In the genomic region with DNA sequence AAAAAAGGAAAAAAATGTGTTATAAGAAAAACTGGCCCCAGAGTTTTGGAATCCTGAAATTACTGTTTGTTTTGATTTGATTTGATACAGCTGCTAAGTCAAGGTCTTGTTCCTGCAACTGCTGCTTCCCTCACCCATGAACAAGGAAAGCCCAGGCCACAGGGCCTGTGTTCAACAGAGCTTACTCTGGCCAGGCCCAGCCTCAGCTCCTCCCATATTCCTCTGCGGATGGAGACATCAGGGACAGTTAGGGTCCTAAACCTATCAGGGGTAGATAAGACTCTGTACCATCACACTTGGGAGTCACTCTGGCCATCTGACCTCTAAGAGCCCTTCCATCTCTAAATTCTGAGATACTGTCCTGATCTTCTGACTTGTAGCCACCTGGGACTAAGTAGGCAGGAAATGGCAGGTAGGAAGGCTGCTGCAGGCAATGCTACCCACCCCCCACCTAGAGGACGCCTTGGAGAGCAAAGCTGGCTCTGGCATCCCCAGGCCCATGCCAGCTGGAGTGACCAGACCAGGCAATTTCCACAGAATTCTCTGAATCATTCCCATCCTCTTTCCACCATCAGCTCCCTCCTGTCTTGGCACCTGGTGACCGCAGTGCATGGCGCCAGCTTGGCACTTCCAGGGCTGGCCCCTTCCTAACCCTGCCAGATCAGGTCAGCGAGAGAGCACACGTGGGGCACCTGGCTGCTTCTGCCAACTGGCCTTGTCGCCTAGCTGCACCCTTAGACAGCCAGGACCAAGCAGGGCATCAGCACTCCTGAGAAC, we compare ENCODE assay signal across 15 cellular contexts. TPM values are rescaled to one million over a fixed set of nuclear protein-coding genes. Genes with fewer than 3 reads are reported as not detected.
A peak's percentile ranks its signal among the peaks of the same experiment; 100 is the strongest.
DNase-seq lines count a peak whose midpoint lies in the region; ATAC-seq, FAIRE-seq and TF ChIP-seq lines count a peak whose summit lies in the region.
"Had no signal": no experiment of that assay in that cellular context is flagged by ENCODE, and none has a peak within 500 bp of the region (broad histone marks: within the 10 kb centered on the region; RNA-seq: fewer than 3 reads in every experiment).

No MANE protein-coding gene starts in this region.

- no peak overlapping the region for H2BK15ac ChIP-seq in H1 (ENCODE audit: low read length)

- ATAC-seq in right lobe of liver: peak; percentile 53 to 86 (median 72)
- no peak for ATAC-seq in HepG2

- no peak overlapping the region for H3K27ac ChIP-seq in right lobe of liver
- no peak overlapping the region for H3K27ac ChIP-seq in HepG2 (ENCODE audit: extremely low read length, insufficient read depth, low read length)
- no peak overlapping the region for H3K27ac ChIP-seq in H1 (ENCODE audit: low read depth, low read length)
- no peak overlapping the region for H3K27ac ChIP-seq in spleen
- H3K27ac ChIP-seq: BLaER1 treated with 17β-estradiol and CSF1 and Interleukin-3, amounts not matched to agents 10 nM and 100 nM; HL-60 had no signal

- no peak for TF ChIP-seq RAD21 in HepG2 (CRISPR knock-in tag; IDR thresholded peaks at IDR 0.05)
- no peak for TF ChIP-seq RAD21 in H1 (IDR thresholded peaks at IDR 0.05 in 1 of 2, conservative IDR thresholded peaks at IDR 0.05 in 1 of 2; ENCODE audit: low read depth in 2 of 2, low read length in 2 of 2)

- no peak overlapping the region for H2BK5ac ChIP-seq in H1 (ENCODE audit: low read depth, low read length)

- no peaks in the 10 kb centered on the region for H3K79me2 ChIP-seq in HepG2 (ENCODE audit: insufficient read depth, low read length)
- no peaks in the 10 kb centered on the region for H3K79me2 ChIP-seq in H1 (ENCODE audit: control insufficient read depth in 1 of 2, insufficient read depth in 2 of 2, low read length in 2 of 2)

- no peak overlapping the region for H4K8ac ChIP-seq in H1 (ENCODE audit: extremely low read depth, insufficient read depth, low read length)

- no peak overlapping the region for H3K18ac ChIP-seq in H1 (ENCODE audit: extremely low read depth, low read length)

- H3K9ac ChIP-seq in HepG2 (ENCODE audit: insufficient read depth, low read depth, low read length): no peak overlapping the region
- H3K9ac ChIP-seq in H1 (replicated peaks in 1 of 4; ENCODE audit: extremely low read depth in 1 of 4, low read depth in 3 of 4, low read length in 3 of 4): no peak overlapping the region
- H3K9ac ChIP-seq: BLaER1 treated with 17β-estradiol and CSF1 and Interleukin-3, amounts not matched to agents 10 nM and 100 nM had no signal

- no peak overlapping the region for H4K5ac ChIP-seq in H1 (ENCODE audit: insufficient read length, low read depth, low read length)

- no peak for TF ChIP-seq CTCF in right lobe of liver (IDR thresholded peaks at IDR 0.05)
- no peak for TF ChIP-seq CTCF in HepG2 (CRISPR knock-in tag; IDR thresholded peaks at IDR 0.05)
- no peak for TF ChIP-seq CTCF in H1 (IDR thresholded peaks at IDR 0.05; ENCODE audit: control extremely low read depth in 1 of 3, insufficient read depth in 1 of 3, low read depth in 1 of 3, low read length in 3 of 3)
- TF ChIP-seq CTCF in spleen (IDR thresholded peaks at IDR 0.05 in 8 of 11, conservative IDR thresholded peaks at IDR 0.05 in 3 of 11): no peak
- no peak for TF ChIP-seq CTCF in foreskin fibroblast (IDR thresholded peaks at IDR 0.05; ENCODE audit: low read depth, low read length)

- CTCF ChIA-PET in HepG2 (lab: Yijun Ruan, JAX; ENCODE audit: low intra/inter-chr PET ratio, low total read pairs) (no interaction called here), H1 (lab: Charles Lee; ENCODE audit: partially characterized antibody) (interaction anchor here (0.7 to 4.5 kb wide), 11 partner anchors 10 to 427 kb away, joined by 3 to 27 read pairs (median 3); a partner anchor contains a TSS)

- TF ChIP-seq EP300 in HepG2 (IDR thresholded peaks at IDR 0.05; ENCODE audit: low read depth in 2 of 2, low read length in 2 of 2) (no peak), HepG2 (CRISPR knock-in tag; IDR thresholded peaks at IDR 0.05; ENCODE audit: borderline replicate concordance) (no peak), H1 (IDR thresholded peaks at IDR 0.05; ENCODE audit: borderline replicate concordance in 1 of 2, low read depth in 2 of 2, low read length in 2 of 2) (no peak)

- H2AK5ac ChIP-seq in H1 (ENCODE audit: low read depth, low read length): no peak overlapping the region

- H3K23me2 ChIP-seq in H1 (ENCODE audit: low read depth, low read length): peaks cover 5% of the 10 kb centered on the region; the same call in 1 of the 2 replicates

- no peaks in the 10 kb centered on the region for H3K27me3 ChIP-seq in right lobe of liver
- peaks cover 0 to 46% of the 10 kb centered on the region in 2 experiments for H3K27me3 ChIP-seq in HepG2 (ENCODE audit: control insufficient read depth in 1 of 2, insufficient read depth in 2 of 2, low read length in 2 of 2)
- H3K27me3 ChIP-seq in H1 (replicated peaks in 1 of 4; ENCODE audit: control insufficient read depth in 3 of 4, extremely low read depth in 1 of 4, insufficient read depth in 3 of 4, low read length in 3 of 4): peaks cover 95 to 100% (median 100%) of the 10 kb centered on the region in 4 experiments
- H3K27me3 ChIP-seq in spleen (replicated peaks in 1 of 7): peaks cover 2 to 100% (median 91%) of the 10 kb centered on the region in 7 donors

- H2BK12ac ChIP-seq in H1 (ENCODE audit: low read depth, low read length): no peak overlapping the region

- in situ Hi-C loops in HepG2 (cut with HindIII; ENCODE audit: extremely low pct_ligation_motif_present, low pct_unique_long_range_greater_than_20kb): no loop called here

- no TSS peak for BruUV-seq in HepG2 (replicated peaks; lab: Mats Ljungman, UMichigan)

- no peaks in the 10 kb centered on the region for H3K36me3 ChIP-seq in right lobe of liver
- no peaks in the 10 kb centered on the region for H3K36me3 ChIP-seq in HepG2 (replicated peaks in 1 of 2; ENCODE audit: control insufficient read depth in 1 of 2, insufficient read depth in 2 of 2, low read length in 2 of 2)
- no peaks in the 10 kb centered on the region; a peak in 1 of 8 replicates for H3K36me3 ChIP-seq in H1 (ENCODE audit: control insufficient read depth in 2 of 4, insufficient read depth in 4 of 4, low read length in 3 of 4)
- H3K36me3 ChIP-seq in spleen: no peaks in the 10 kb centered on the region
- H3K36me3 ChIP-seq: BLaER1 treated with 17β-estradiol and CSF1 and Interleukin-3, amounts not matched to agents 10 nM and 100 nM; HAP-1 had no signal

- FAIRE-seq in HepG2 (lab: Jason Lieb, UNC) (no peak), H1 (lab: Jason Lieb, UNC) (no peak)

- no peak overlapping the region for H4K91ac ChIP-seq in H1 (replicated peaks; ENCODE audit: insufficient read length, low read length)

- H3K79me1 ChIP-seq in H1 (ENCODE audit: low read depth, low read length): no peaks in the 10 kb centered on the region

- intact Hi-C loops in right lobe of liver (cut with DNase I) (no loop called here), HepG2 (cut with micrococcal nuclease; ENCODE audit: unreplicated experiment) (no loop called here), spleen (cut with DNase I; ENCODE audit: low total_unique reads) (loop anchor here (10.0 kb wide), 1 partner anchor 612 kb away; no protein-coding TSS in a partner anchor)

- no peak overlapping the region for H3K4me3 ChIP-seq in right lobe of liver
- H3K4me3 ChIP-seq in HepG2 (replicated peaks in 1 of 3; ENCODE audit: insufficient read depth in 1 of 3, low read depth in 2 of 3, low read length in 3 of 3): no peak overlapping the region
- no peak overlapping the region for H3K4me3 ChIP-seq in H1 (ENCODE audit: extremely low read depth in 1 of 4, insufficient read depth in 2 of 4, low read depth in 3 of 4, low read length in 4 of 4)
- no peak overlapping the region for H3K4me3 ChIP-seq in spleen
- H3K4me3 ChIP-seq in foreskin fibroblast (ENCODE audit: low read depth in 1 of 2, low read length in 2 of 2): no peak overlapping the region
- H3K4me3 ChIP-seq: BLaER1 treated with 17β-estradiol and CSF1 and Interleukin-3, amounts not matched to agents 10 nM and 100 nM; HAP-1 had no signal

- peak in 1 of 3 donors; percentile 84 for DNase-seq in right lobe of liver
- no peak for DNase-seq in HepG2 (ENCODE audit: low spot score)
- DNase-seq in H1 (ENCODE audit: low read depth in 1 of 2, low spot score in 2 of 2): peak in 1 of 2 experiments; percentile 50
- DNase-seq in left kidney (ENCODE audit: low read depth, low spot score): peak; percentile 13
- DNase-seq in spleen: peak; percentile 39
- no peak for DNase-seq in foreskin fibroblast
- no peak for DNase-seq in NCI-H1694 (lab: John Stamatoyannopoulos, UW)
- no peak for DNase-seq in RKO (ENCODE audit: low spot score)
- DNase-seq: 8988T; AML-193; CD4-positive, CD25-positive, alpha-beta regulatory T cell; DMS 273 treated with DMSO at 0.1 percent for 48 hours had no signal

- no peak overlapping the region for H2BK120ac ChIP-seq in H1 (replicated peaks; ENCODE audit: low read depth, low read length)

- H3K56ac ChIP-seq in H1 (replicated peaks; ENCODE audit: insufficient read length, low read depth, low read length): no peak overlapping the region

- H3K9me3 ChIP-seq in right lobe of liver: no peaks in the 10 kb centered on the region
- H3K9me3 ChIP-seq in HepG2 (ENCODE audit: low read length): no peaks in the 10 kb centered on the region
- H3K9me3 ChIP-seq in H1 (ENCODE audit: insufficient read depth in 2 of 2, low read depth in 1 of 2, low read length in 1 of 2): no peaks in the 10 kb centered on the region
- H3K9me3 ChIP-seq in spleen: no peaks in the 10 kb centered on the region
- H3K9me3 ChIP-seq: HAP-1 had no signal

- H2AFZ ChIP-seq in HepG2 (ENCODE audit: low read length): no peak overlapping the region
- no peak overlapping the region for H2AFZ ChIP-seq in H1 (ENCODE audit: low read length)

- H3K23ac ChIP-seq in H1 (ENCODE audit: insufficient read length): no peak overlapping the region

- 0 out of 2 replicates have a peak overlapping the region, but pooled peaks have one; percentile 40 for H2BK20ac ChIP-seq in H1 (ENCODE audit: low read length)

- H3K4me2 ChIP-seq in HepG2 (ENCODE audit: low read depth, low read length): no peak overlapping the region
- no peak overlapping the region; a peak in 1 of 4 replicates for H3K4me2 ChIP-seq in H1 (ENCODE audit: insufficient read depth in 1 of 2, low read depth in 2 of 2, low read length in 2 of 2)
- H3K4me2 ChIP-seq: BLaER1 treated with 17β-estradiol and CSF1 and Interleukin-3, amounts not matched to agents 10 nM and 100 nM had no signal

- no peak overlapping the region for H3K4ac ChIP-seq in H1 (replicated peaks; ENCODE audit: insufficient read length, low read depth, low read length)

- H4K20me1 ChIP-seq in HepG2 (ENCODE audit: insufficient read depth, low read length): no peaks in the 10 kb centered on the region
- H4K20me1 ChIP-seq in H1 (replicated peaks in 1 of 2; ENCODE audit: control insufficient read depth in 1 of 2, insufficient read depth in 2 of 2, low read length in 2 of 2): peaks cover 22 to 38% of the 10 kb centered on the region in 2 experiments
- H4K20me1 ChIP-seq: BLaER1 treated with 17β-estradiol and CSF1 and Interleukin-3, amounts not matched to agents 10 nM and 100 nM had no signal

- no peak for TF ChIP-seq POLR2A in right lobe of liver (IDR thresholded peaks at IDR 0.05)
- no peak for TF ChIP-seq POLR2A in HepG2 (IDR thresholded peaks at IDR 0.05; ENCODE audit: insufficient read depth in 1 of 2, low read depth in 2 of 2, low read length in 2 of 2)
- TF ChIP-seq POLR2A in H1 (IDR thresholded peaks at IDR 0.05; ENCODE audit: control extremely low read depth in 1 of 2, low read depth in 2 of 2, low read length in 2 of 2): no peak
- no peak for TF ChIP-seq POLR2A in spleen (IDR thresholded peaks at IDR 0.05)

- H3K4me1 ChIP-seq in right lobe of liver (peaks cover 0 to 31% (median 6%) of the 10 kb centered on the region in 4 donors), HepG2 (ENCODE audit: insufficient read depth, low read length) (no peaks in the 10 kb centered on the region), H1 (replicated peaks in 1 of 4; ENCODE audit: control insufficient read depth in 3 of 4, insufficient read depth in 4 of 4, low read length in 3 of 4) (peaks cover 0 to 27% (median 17%) of the 10 kb centered on the region in 4 experiments; a peak in 6 of 7 replicates), spleen (peaks cover 9 to 46% (median 23%) of the 10 kb centered on the region in 6 donors)
- H3K4me1 ChIP-seq: BLaER1 treated with 17β-estradiol and CSF1 and Interleukin-3, amounts not matched to agents 10 nM and 100 nM had no signal

- H3K14ac ChIP-seq in H1 (ENCODE audit: insufficient read length): no peak overlapping the region

- 40% methylated on average over 3 of the region's 7 CpGs for WGBS in right lobe of liver (ENCODE audit: insufficient coverage, low coverage, low lambda C conversion rate, missing lambda C conversion rate)
- 45% methylated on average over 6 of the region's 7 CpGs for WGBS in HepG2 (ENCODE audit: low lambda C conversion rate)
- WGBS in H1 (ENCODE audit: extremely low coverage in 1 of 2, insufficient coverage in 1 of 2, insufficient read length in 1 of 2, insufficient replicate concordance in 2 of 2, low coverage in 1 of 2, low lambda C conversion rate in 2 of 2, missing lambda C conversion rate in 1 of 2), 2 experiments: 23% methylated on average over 7 of the region's 7 CpGs; no CpG with 5 or more reads in 1 of the 2 experiments
- 54 to 87% (median 69%) methylated on average over 7 of the region's 7 CpGs for WGBS in spleen, 5 donors

- POLR2A ChIA-PET in HepG2 (lab: Yijun Ruan, JAX) (no interaction called here), H1 (lab: Charles Lee; ENCODE audit: partially characterized antibody) (interaction anchor here (4.7 kb wide), 1 partner anchor 11 kb away, joined by 25 read pairs; no protein-coding TSS in a partner anchor)

RNA-seq across cellular contexts. Expression of a gene that starts 58.0 kb away (rescaled TPM):
- total RNA-seq in right lobe of liver: 10 to 100 TPM; 48.9 to 82.7 (median 60.8) TPM
- 51.6 and 66.6 TPM in 2 replicates for total RNA-seq in HepG2 (2016; rRNA removed; fragmentation: Illumina TruSeq; extraction: Trizol)
- 6.1 and 7.9 TPM in 2 replicates for total RNA-seq in HepG2 (2016; cell fraction: cytosol; rRNA removed; fragmentation: Illumina TruSeq; extraction: Trizol; ENCODE audit: low read depth)
- 53.3 and 58.7 TPM in 2 replicates for total RNA-seq in HepG2 (2016; cell fraction: insoluble cytoplasmic fraction; rRNA removed; fragmentation: Illumina TruSeq; extraction: Trizol)
- 17.7 and 20.2 TPM in 2 replicates for total RNA-seq in HepG2 (2016; cell fraction: membrane; rRNA removed; fragmentation: Illumina TruSeq; extraction: Trizol)
- total RNA-seq in HepG2 (2016; cell fraction: nucleus; rRNA removed; fragmentation: Illumina TruSeq; extraction: Trizol): 56.2 and 69.6 TPM in 2 replicates
- polyA plus RNA-seq in HepG2 (2011; rRNA removed): 36.1 and 40.1 TPM in 2 replicates
- polyA plus RNA-seq in HepG2 (2011; cell fraction: cytosol; rRNA removed): 24.4 and 32.3 TPM in 2 replicates
- polyA plus RNA-seq in HepG2 (2011; cell fraction: nucleus; rRNA removed): 9.6 and 12.2 TPM in 2 replicates
- 20.5 and 27.5 TPM in 2 replicates for polyA plus RNA-seq in HepG2 (2012)
- 7.0 and 7.2 TPM in 2 replicates for polyA plus RNA-seq in HepG2 (2016; cell fraction: cytosol; fragmentation: Illumina TruSeq; extraction: Trizol; ENCODE audit: low read depth)
- 34.2 and 35.6 TPM in 2 replicates for polyA plus RNA-seq in HepG2 (2016; cell fraction: insoluble cytoplasmic fraction; fragmentation: Illumina TruSeq; extraction: Trizol; ENCODE audit: low read depth)
- 12.0 and 13.3 TPM in 2 replicates for polyA plus RNA-seq in HepG2 (2016; cell fraction: membrane; fragmentation: Illumina TruSeq; extraction: Trizol; ENCODE audit: low read depth)
- 54.9 and 61.4 TPM in 2 replicates for polyA plus RNA-seq in HepG2 (2016; cell fraction: nucleus; fragmentation: Illumina TruSeq; extraction: Trizol; ENCODE audit: insufficient read depth, low read depth)
- polyA minus RNA-seq in HepG2 (2011; rRNA and poly(A)+ RNA removed; ENCODE audit: low replicate concordance): 182 and 425 TPM in 2 replicates
- 46.3 and 60.5 TPM in 2 replicates for polyA minus RNA-seq in HepG2 (2011; cell fraction: cytosol; rRNA and poly(A)+ RNA removed)
- 35.8 and 42.9 TPM in 2 replicates for polyA minus RNA-seq in HepG2 (2011; cell fraction: nucleus; rRNA and poly(A)+ RNA removed)
- 86.7 and 94.4 TPM in 2 replicates for total RNA-seq in H1 (2021; fragmentation: NEBNext Ultra II Directional; extraction: Animal tissue kit (Norgen Biotek cat#: 25700))
- 72.5 and 86.6 TPM in 2 replicates for polyA plus RNA-seq in H1 (2011; rRNA removed)
- 51.6 TPM for polyA plus RNA-seq in H1 (2011; cell fraction: cytosol; rRNA removed)
- polyA plus RNA-seq in H1 (2011; cell fraction: nucleus; rRNA removed): 54.2 TPM
- 32.0 to 50.1 TPM (median 41.5 TPM) in 4 replicates for polyA plus RNA-seq in H1 (2012, experiment 1 of 2)
- polyA plus RNA-seq in H1 (2012, experiment 2 of 2): 13.5 TPM
- 88.9 TPM for polyA plus RNA-seq in H1 (2013, experiment 1 of 2)
- polyA plus RNA-seq in H1 (2013, experiment 2 of 2): 111 TPM
- polyA minus RNA-seq in H1 (2011; rRNA and poly(A)+ RNA removed): 250 and 322 TPM in 2 replicates
- 84.2 TPM for polyA minus RNA-seq in H1 (2011; cell fraction: cytosol; rRNA and poly(A)+ RNA removed)
- polyA minus RNA-seq in H1 (2011; cell fraction: nucleus; rRNA and poly(A)+ RNA removed): 100 TPM
- 10 to 100 TPM; 51.4 to 69.2 (median 55.7) TPM for total RNA-seq in spleen
- 1 to 10 TPM; 4.3 to 8.8 (median 5.8) TPM for polyA plus RNA-seq in spleen

Comparison
In these comparisons a context has a peak if more than half of its experiments do, and no peak if none do; other contexts are left out.
1. DNase-seq: peak in left kidney (single experiment) and spleen (single experiment); none in HepG2 (single experiment), foreskin fibroblast (0 of 2), NCI-H1694 (single experiment) and RKO (single experiment).